ENCODE assay signal across 3 cellular contexts in the genomic region with DNA sequence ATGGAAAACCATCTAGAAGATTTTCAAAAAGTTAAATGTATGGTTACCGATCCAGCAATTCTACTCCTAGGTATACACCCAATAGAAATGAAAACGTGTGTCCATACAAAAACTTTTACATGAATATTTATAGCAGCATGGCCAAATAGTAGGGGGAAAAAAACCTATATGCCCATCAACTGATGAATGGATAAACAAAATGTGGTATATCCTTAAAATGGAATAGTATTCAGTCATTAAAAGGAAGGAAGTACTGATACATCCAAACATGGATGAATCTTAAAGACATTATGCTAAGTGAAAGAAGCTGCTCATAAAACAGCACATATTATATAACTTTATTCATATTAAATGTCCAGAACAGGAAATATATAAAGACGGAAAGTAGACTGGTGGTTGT.
"Had no signal": no experiment of that assay in that cellular context is flagged by ENCODE, and none has a peak within 500 bp of the region (broad histone marks: within the 10 kb centered on the region; RNA-seq: fewer than 3 reads in every experiment).

No MANE protein-coding gene starts in this region.

- DNase-seq: GDM1, GF-D8 had no signal

- H3K4me3 ChIP-seq: GM12878 had no signal

- ATAC-seq: GM12878 had no signal
